Comparison of ENCODE assay signal across 18 cellular contexts in the genomic region with DNA sequence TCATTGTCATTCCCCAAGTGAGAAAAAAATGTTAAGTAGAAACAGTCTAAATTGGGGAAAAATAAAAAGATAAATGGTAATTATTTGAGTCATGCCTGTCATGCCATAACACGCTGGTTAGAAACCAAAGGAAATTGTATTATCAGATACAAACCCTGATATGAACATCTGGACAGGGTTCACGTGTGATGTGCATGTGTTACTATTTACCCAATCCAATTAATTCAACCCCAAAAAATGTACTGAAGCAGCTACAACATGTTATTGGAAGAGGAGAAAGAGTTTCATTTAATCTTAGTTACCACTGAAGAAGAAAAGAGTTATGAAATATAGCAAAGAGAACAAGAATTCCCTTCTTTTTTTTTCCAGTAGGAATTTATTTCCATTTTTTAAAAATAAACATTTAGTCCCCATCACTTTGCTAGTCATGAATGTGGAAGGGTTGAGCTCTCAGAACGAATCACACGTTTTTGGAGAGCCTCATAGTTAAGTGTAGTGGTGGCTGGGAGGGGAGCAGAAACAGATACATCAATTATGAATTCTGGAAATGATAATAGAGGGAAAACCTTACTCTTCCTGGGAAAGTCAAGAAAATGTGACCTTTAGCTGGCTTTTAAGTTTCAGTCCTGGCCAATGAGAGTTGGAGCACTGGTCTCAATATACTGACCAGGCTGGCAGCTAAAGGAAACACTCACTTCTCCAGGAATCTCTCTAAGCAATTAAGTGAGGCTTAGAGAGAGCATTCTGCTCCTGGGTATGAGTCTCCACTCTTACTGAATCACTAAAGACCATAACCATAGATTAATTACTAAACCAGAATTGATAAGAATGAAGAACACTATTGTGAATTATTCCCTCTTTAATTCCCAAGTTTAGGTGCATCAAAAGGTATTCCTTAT.
"Had no signal": no experiment of that assay in that cellular context is flagged by ENCODE, and none has a peak within 500 bp of the region (broad histone marks: within the 10 kb centered on the region; RNA-seq: fewer than 3 reads in every experiment).

No MANE protein-coding gene starts in this region.

- H3K4me3 ChIP-seq: gastrocnemius medialis, mucosa of descending colon, Peyer's patch, psoas muscle, testis had no signal

- DNase-seq: activated CD4-positive, alpha-beta T cell treated with anti-CD3 and anti-CD28 coated beads, Interleukin-2, amount 50 U/mL, for 48 hours; activated CD8-positive, alpha-beta memory T cell treated with anti-CD3 and anti-CD28 coated beads, Interleukin-2, amount 10 ng/mL, durations not matched to agents 7 days and 5 days; activated gamma-delta T cell treated with Interleukin-2 at 50 U/mL for 16 hours; activated naive CD8-positive, alpha-beta T cell treated with anti-CD3 and anti-CD28 coated beads for 36 hours; activated T-cell treated with anti-CD3 and anti-CD28 coated beads, Interleukin-2, amount 50 U/mL, for 48 hours; dermis blood vessel endothelial cell; gastrocnemius medialis; mucosa of descending colon; naive thymus-derived CD8-positive, alpha-beta T cell; Peyer's patch; psoas muscle; SIG-M5; stimulated activated CD4-positive, alpha-beta T cell treated with anti-CD3 and anti-CD28 coated beads, Interleukin-4, amount 100 ng/mL, for 4 hours; stimulated activated naive CD8-positive, alpha-beta T cell treated with anti-CD3 and anti-CD28 coated beads, Interleukin-15, amount 100 ng/mL, for 72 hours; SW 1271; testis had no signal

- ATAC-seq: activated CD4-positive, CD25-positive, alpha-beta regulatory T cell treated with anti-CD3 and anti-CD28 coated beads, Interleukin-2, amount 50 U/mL, for 24 hours; activated CD8-positive, alpha-beta memory T cell treated with anti-CD3 and anti-CD28 coated beads, Interleukin-2, amount 10 ng/mL, durations not matched to agents 7 days and 5 days; esophagus mucosa; gastrocnemius medialis; mucosa of descending colon; naive thymus-derived CD8-positive, alpha-beta T cell; psoas muscle; stimulated activated naive CD8-positive, alpha-beta T cell treated with anti-CD3 and anti-CD28 coated beads, Interleukin-15, amount 100 ng/mL, for 72 hours had no signal

- H3K4me1 ChIP-seq: gastrocnemius medialis, Peyer's patch, psoas muscle, testis had no signal

- H3K27me3 ChIP-seq: gastrocnemius medialis, Peyer's patch, testis had no signal

- H3K36me3 ChIP-seq: gastrocnemius medialis, Peyer's patch had no signal

- H3K9me3 ChIP-seq: gastrocnemius medialis, mucosa of descending colon, Peyer's patch, psoas muscle, testis had no signal

- H3K27ac ChIP-seq: gastrocnemius medialis, Peyer's patch, psoas muscle, testis had no signal
